In the genomic region with DNA sequence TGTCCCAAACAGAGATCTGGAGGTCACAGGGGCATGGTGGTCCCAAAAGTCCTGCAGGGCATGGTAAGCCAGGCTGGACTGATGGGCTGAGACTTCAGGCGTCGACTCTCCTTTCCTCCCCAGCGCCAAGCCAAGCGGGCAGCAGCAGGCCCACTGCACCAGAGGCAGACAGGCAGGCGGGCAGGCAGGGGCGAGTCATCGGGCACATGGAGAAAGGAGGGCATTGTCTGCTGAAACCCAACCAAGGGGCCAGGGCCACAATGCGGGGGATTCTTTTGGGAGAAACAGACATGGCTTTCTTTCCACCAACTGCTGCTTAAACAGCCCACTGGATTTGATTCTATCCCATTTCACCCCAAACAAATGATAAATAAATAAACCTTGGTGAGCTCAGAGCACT, we compare ENCODE assay signal across 25 cellular contexts. TPM values are rescaled to one million over a fixed set of nuclear protein-coding genes. Genes with fewer than 3 reads are reported as not detected.
A peak's percentile ranks its signal among the peaks of the same experiment; 100 is the strongest.
DNase-seq lines count a peak whose midpoint lies in the region; ATAC-seq and TF ChIP-seq lines count a peak whose summit lies in the region.
"Had no signal": no experiment of that assay in that cellular context is flagged by ENCODE, and none has a peak within 500 bp of the region (broad histone marks: within the 10 kb centered on the region; RNA-seq: fewer than 3 reads in every experiment).

No MANE protein-coding gene starts in this region.

- no peak overlapping the region for H3K4me3 ChIP-seq in mammary epithelial cell (replicated peaks in 1 of 3; ENCODE audit: insufficient read depth in 1 of 3, low read depth in 2 of 3, low read length in 3 of 3)
- no peak overlapping the region for H3K4me3 ChIP-seq in breast epithelium
- H3K4me3 ChIP-seq: skin epidermis had no signal

- H3K36me3 ChIP-seq in mammary epithelial cell (ENCODE audit: insufficient read depth, low read length) = no peaks in the 10 kb centered on the region
- no peaks in the 10 kb centered on the region for H3K36me3 ChIP-seq in breast epithelium
- H3K36me3 ChIP-seq: neutrophil had no signal

- 30% methylated on average over 3 of the region's 8 CpGs for WGBS in mammary epithelial cell (ENCODE audit: low coverage, missing lambda C conversion rate)

- CTCF ChIA-PET in mammary epithelial cell (lab: Charles Lee; ENCODE audit: low non-redundant PET) = no interaction called here

- H3K27me3 ChIP-seq in mammary epithelial cell (ENCODE audit: insufficient read depth, low read length) (no peaks in the 10 kb centered on the region), breast epithelium (no peaks in the 10 kb centered on the region)
- H3K27me3 ChIP-seq: neutrophil had no signal

- peak; percentile 25 for DNase-seq in mammary epithelial cell
- no peak for DNase-seq in breast epithelium (ENCODE audit: low spot score in 2 of 2)
- peak; percentile 88 for DNase-seq in globus pallidus (ENCODE audit: low spot score)
- peak; percentile 41 for DNase-seq in occipital lobe (lab: John Stamatoyannopoulos, UW)
- DNase-seq in NCI-H524 (lab: John Stamatoyannopoulos, UW) = no peak
- DNase-seq in DMS 273 treated with DMSO at 0.1 percent for 48 hours (lab: John Stamatoyannopoulos, UW) = no peak
- DNase-seq: activated CD4-positive, alpha-beta T cell treated with anti-CD3 and anti-CD28 coated beads, Interleukin-2, amount 10 ng/mL, durations not matched to agents 7 days and 5 days; activated gamma-delta T cell treated with Interleukin-2 at 50 U/mL for 16 hours; activated T-cell treated with anti-CD3 and anti-CD28 coated beads, Interleukin-2, amount 50 U/mL, for 24 hours; CD4-positive, CD25-positive, alpha-beta regulatory T cell; DMS153; effector CD4-positive, alpha-beta T cell; mesendoderm; NCI-H1436 treated with DMSO at 0.1 percent for 48 hours; PC-3; T1000 had no signal

- H3K27ac ChIP-seq in mammary epithelial cell (ENCODE audit: insufficient read depth, low read depth, low read length) (no peak overlapping the region), breast epithelium (no peak overlapping the region)
- H3K27ac ChIP-seq: 22Rv1, HL-60, neutrophil, skin epidermis had no signal

- in situ Hi-C loops in mammary epithelial cell (cut with MboI; ENCODE audit: low sequenced_read_pairs in 2 of 2) = no loop called here

- intact Hi-C loops in mammary epithelial cell (cut with micrococcal nuclease) = no loop called here
- intact Hi-C loops in breast epithelium (cut with DNase I; ENCODE audit: low total_unique reads) = no loop called here

- dilution Hi-C loops in mammary epithelial cell (cut with HindIII; ENCODE audit: low sequenced_read_pairs) = no loop called here

- peaks cover 12% of the 10 kb centered on the region for H3K4me1 ChIP-seq in mammary epithelial cell (ENCODE audit: insufficient read depth, low read length)
- H3K4me1 ChIP-seq in breast epithelium = no peaks in the 10 kb centered on the region

- TF ChIP-seq CTCF in mammary epithelial cell (conservative IDR thresholded peaks at IDR 0.05 in 1 of 2, IDR thresholded peaks at IDR 0.05 in 1 of 2; ENCODE audit: extremely low read depth in 1 of 2, insufficient read depth in 1 of 2, low read depth in 1 of 2, low read length in 2 of 2) (no peak), breast epithelium (IDR thresholded peaks at IDR 0.05) (no peak)

- H2AFZ ChIP-seq in mammary epithelial cell (ENCODE audit: low read depth, low read length) = peak overlapping the region; percentile 25

- no peak overlapping the region for H3K4me2 ChIP-seq in mammary epithelial cell (ENCODE audit: insufficient read depth, low read depth, low read length)

- TF ChIP-seq POLR2A in breast epithelium (IDR thresholded peaks at IDR 0.05) = no peak

- no TSS peak for BruUV-seq in mammary epithelial cell (replicated peaks; lab: Mats Ljungman, UMichigan)

- H4K20me1 ChIP-seq in mammary epithelial cell (ENCODE audit: insufficient read depth, low read length) = no peaks in the 10 kb centered on the region

- ATAC-seq in GM21576 (IDR thresholded peaks at IDR 0.05; ENCODE audit: unreplicated experiment) (no peak), GM21619 (IDR thresholded peaks at IDR 0.05; ENCODE audit: unreplicated experiment) (no peak)
- ATAC-seq: PC-3, Right ventricle myocardium inferior had no signal

- no peak overlapping the region for H3K9ac ChIP-seq in mammary epithelial cell (ENCODE audit: insufficient read depth, low read length)

- H3K9me3 ChIP-seq in mammary epithelial cell (replicated peaks; ENCODE audit: insufficient read depth, low read length) (no peaks in the 10 kb centered on the region), breast epithelium (no peaks in the 10 kb centered on the region)
- H3K9me3 ChIP-seq: neutrophil had no signal

- no peaks in the 10 kb centered on the region for H3K79me2 ChIP-seq in mammary epithelial cell (ENCODE audit: insufficient read depth, low read length)

RNA-seq across cellular contexts. Expression of a gene that starts 46.2 kb away (rescaled TPM):
- 1 to 10 TPM; 1.2 TPM for total RNA-seq in mammary epithelial cell
- polyA plus RNA-seq in mammary epithelial cell = 0.16 TPM
- polyA minus RNA-seq in mammary epithelial cell = 0.62 TPM
- total RNA-seq in breast epithelium = 1 to 10 TPM; 1.4 to 3.7 (median 2.3) TPM
- under 0.01 TPM for total RNA-seq in occipital lobe
- total RNA-seq: activated CD4-positive, alpha-beta T cell treated with anti-CD3 and anti-CD28 coated beads, Interleukin-2, amount 10 ng/mL, durations not matched to agents 7 days and 5 days; CD4-positive, CD25-positive, alpha-beta regulatory T cell; G401; myocyte had no signal
- polyA plus RNA-seq: CD4-positive, CD25-positive, alpha-beta regulatory T cell had no signal

Comparison
In these comparisons a context has a peak if more than half of its experiments do, and no peak if none do; other contexts are left out.
1. DNase-seq: peak in mammary epithelial cell (single experiment), globus pallidus (single experiment) and occipital lobe (single experiment); none in breast epithelium (0 of 2), NCI-H524 (0 of 2) and DMS 273 treated with DMSO at 0.1 percent for 48 hours (single experiment).